8 cellular contexts compared by ENCODE assay signal in genomic region chr16:89972244-89973234, GRCh38. TPM values are rescaled to one million over a fixed set of nuclear protein-coding genes. Genes with fewer than 3 reads are reported as not detected.
DNase-seq lines count a peak whose midpoint lies in the region; TF ChIP-seq lines count a peak whose summit lies in the region.

No MANE protein-coding gene starts in this region.

- intact Hi-C loops in testis (cut with DNase I; ENCODE audit: low total_unique reads): no loop called here

- H3K79me1 ChIP-seq in H9 (ENCODE audit: insufficient read depth, low read depth, low read length, poor library complexity, severe bottlenecking): peaks cover 2% of the 10 kb centered on the region

- H3K23me2 ChIP-seq in H9 (ENCODE audit: insufficient read length, low read depth, low read length, poor library complexity, severe bottlenecking): peaks cover 13% of the 10 kb centered on the region

- no peak overlapping the region for H4K8ac ChIP-seq in H9 (replicated peaks; ENCODE audit: insufficient read length, low read depth, low read length)

- H3K9me3 Mint-ChIP-seq in H9 (peaks cover 16 to 22% of the 10 kb centered on the region in 2 experiments), glutamatergic neuron (ENCODE audit: unreplicated experiment) (peaks cover 8% of the 10 kb centered on the region)

- H2BK120ac ChIP-seq in H9 (ENCODE audit: low read depth, low read length, poor library complexity, severe bottlenecking): no peak overlapping the region

- H4K20me1 ChIP-seq in H9 (ENCODE audit: control insufficient read depth, insufficient read depth, insufficient read length) (no peaks in the 10 kb centered on the region), osteoblast (ENCODE audit: insufficient read depth, low read length) (peaks cover 4% of the 10 kb centered on the region)

- H3K27me3 ChIP-seq in H9 (ENCODE audit: insufficient read depth, low read length) (no peaks in the 10 kb centered on the region), MG63 (no peaks in the 10 kb centered on the region), osteoblast (ENCODE audit: insufficient read depth, low read length) (no peaks in the 10 kb centered on the region), testis (no peaks in the 10 kb centered on the region)

- no peak overlapping the region for H2BK20ac ChIP-seq in H9 (ENCODE audit: low read depth, low read length, poor library complexity, severe bottlenecking)

- H4K91ac ChIP-seq in H9 (ENCODE audit: insufficient read length, low read depth, low read length): no peak overlapping the region

- TF ChIP-seq POLR2A in testis (IDR thresholded peaks at IDR 0.05): peak; percentile 28

- H3K27me3 Mint-ChIP-seq in H9 (ENCODE audit: low read depth): peaks cover 20% of the 10 kb centered on the region
- H3K27me3 Mint-ChIP-seq in glutamatergic neuron (ENCODE audit: unreplicated experiment): no peaks in the 10 kb centered on the region

- H3K27ac Mint-ChIP-seq in H9: peak overlapping the region; percentile 98 to 99 (median 99)
- H3K27ac Mint-ChIP-seq in glutamatergic neuron (ENCODE audit: unreplicated experiment): peak overlapping the region; percentile 91

- H2AFZ ChIP-seq in H9 (ENCODE audit: low read length): no peak overlapping the region
- peak overlapping the region; percentile 96 for H2AFZ ChIP-seq in osteoblast (ENCODE audit: low read length)

- peak overlapping the region; percentile 21 for H3K27ac ChIP-seq in H9 (ENCODE audit: insufficient read length, low read depth, low read length)
- H3K27ac ChIP-seq in osteoblast (ENCODE audit: low read depth, low read length): peak overlapping the region; percentile 92
- H3K27ac ChIP-seq in testis: peak overlapping the region; percentile 95 to 97

- 0 out of 3 replicates have a peak, but pooled peaks have one; percentile 15 for TF ChIP-seq CTCF in H9 (conservative IDR thresholded peaks at IDR 0.05)
- no peak for TF ChIP-seq CTCF in glutamatergic neuron (IDR thresholded peaks at IDR 0.05; ENCODE audit: partially characterized antibody, unreplicated experiment)
- TF ChIP-seq CTCF in osteoblast (IDR thresholded peaks at IDR 0.05; ENCODE audit: extremely low read depth, low read depth, low read length): no peak
- no peak for TF ChIP-seq CTCF in testis (IDR thresholded peaks at IDR 0.05)

- H3K23ac ChIP-seq in H9 (ENCODE audit: insufficient read length, low read depth, low read length): no peak overlapping the region

- H3K18ac ChIP-seq in H9 (ENCODE audit: insufficient read length, low read depth, low read length): peak overlapping the region; percentile 100

- no peak overlapping the region; the same call in 1 of the 2 replicates for H3K4ac ChIP-seq in H9 (ENCODE audit: low read depth, low read length)

- H3K4me2 ChIP-seq in H9 (ENCODE audit: insufficient read depth, insufficient read length, low read length): peak overlapping the region; percentile 77
- H3K4me2 ChIP-seq in osteoblast (ENCODE audit: insufficient read depth, low read length): peak overlapping the region; percentile 98

- H3K4me1 ChIP-seq in H9 (ENCODE audit: insufficient read depth, low read length) (no peaks in the 10 kb centered on the region), osteoblast (ENCODE audit: insufficient read depth, low read length) (peaks cover 21% of the 10 kb centered on the region), testis (peaks cover 21% of the 10 kb centered on the region)

- H3T11ph ChIP-seq in H9 (ENCODE audit: low read length): no peak overlapping the region

- H3K4me1 Mint-ChIP-seq in H9 (peaks cover 12 to 16% of the 10 kb centered on the region in 2 experiments), glutamatergic neuron (ENCODE audit: low read depth, unreplicated experiment) (peaks cover 10% of the 10 kb centered on the region)

- peak overlapping the region; percentile 69; the same call in 1 of the 2 replicates for H2BK15ac ChIP-seq in H9 (ENCODE audit: low read depth, low read length)

- peaks cover 67% of the 10 kb centered on the region for H3K36me3 ChIP-seq in MG63
- peaks cover 2% of the 10 kb centered on the region for H3K36me3 ChIP-seq in osteoblast (ENCODE audit: insufficient read depth, low read length)
- H3K36me3 ChIP-seq in testis (ENCODE audit: low read depth, missing control alignments): no peaks in the 10 kb centered on the region

- H3K79me2 ChIP-seq in H9 (ENCODE audit: insufficient read depth, low read length): peaks cover 4% of the 10 kb centered on the region; the same call in 1 of the 2 replicates
- peaks cover 71% of the 10 kb centered on the region for H3K79me2 ChIP-seq in osteoblast (ENCODE audit: insufficient read depth, low read length)

- peak overlapping the region; percentile 98 for H2BK5ac ChIP-seq in H9 (ENCODE audit: insufficient read length, low read length)

- peaks cover 21 to 39% (median 35%) of the 10 kb centered on the region in 3 experiments for H3K36me3 Mint-ChIP-seq in H9 (ENCODE audit: insufficient read depth in 1 of 3, low read depth in 3 of 3)
- peaks cover 16% of the 10 kb centered on the region for H3K36me3 Mint-ChIP-seq in glutamatergic neuron (ENCODE audit: unreplicated experiment)

- H3K14ac ChIP-seq in H9 (ENCODE audit: insufficient read depth, low read length): peak overlapping the region; percentile 100

- peak overlapping the region; percentile 97 to 99 for H3K4me3 Mint-ChIP-seq in H9
- peak overlapping the region; percentile 97 for H3K4me3 Mint-ChIP-seq in glutamatergic neuron (ENCODE audit: unreplicated experiment)

- H4K5ac ChIP-seq in H9 (ENCODE audit: insufficient read length, low read depth, low read length): peak overlapping the region; percentile 50

- H3K56ac ChIP-seq in H9 (ENCODE audit: insufficient read length, low read depth, low read length): peak overlapping the region; percentile 37

- peak overlapping the region; percentile 98 for H3K9ac ChIP-seq in H9 (ENCODE audit: extremely low read depth, insufficient read length, low read length)

- H2BK12ac ChIP-seq in H9 (ENCODE audit: insufficient read length, low read depth, low read length): peak overlapping the region; percentile 91

- H3K9me3 ChIP-seq in H9 (ENCODE audit: control insufficient read depth, low read depth, low read length) (no peaks in the 10 kb centered on the region), MG63 (peaks cover 13% of the 10 kb centered on the region), osteoblast (ENCODE audit: low read depth, low read length) (no peaks in the 10 kb centered on the region), testis (no peaks in the 10 kb centered on the region)

- no CpG with 5 or more reads among the region's 104 CpGs for WGBS in H9 (ENCODE audit: extremely low coverage, insufficient read length, low lambda C conversion rate)
- 1% methylated on average over 54 to 82 of the region's 104 CpGs for WGBS in testis, 2 donors

- no peak overlapping the region for H2AK5ac ChIP-seq in H9 (ENCODE audit: insufficient read length, low read length)

- H3K4me3 ChIP-seq in MG63 (peak overlapping the region; percentile 97), osteoblast (ENCODE audit: insufficient read depth, low read length) (peak overlapping the region; percentile 99), testis (peak overlapping the region; percentile 82 to 97)

- DNase-seq in GF-D8 (lab: John Stamatoyannopoulos, UW) (peak; percentile 70), H9 (peak; percentile 90), MG63 (peak; percentile 99), SK-N-DZ (ENCODE audit: low spot score) (peak; percentile 95), glutamatergic neuron (peak; percentile 93), osteoblast (ENCODE audit: insufficient read length, low spot score, missing footprints) (peak; percentile 100), testis (peak; percentile 90)
- DNase-seq in activated naive CD4-positive, alpha-beta T cell treated with anti-CD3 and anti-CD28 coated beads, Interleukin-2, amount 50 U/mL, for 16 hours: peak; percentile 90

RNA-seq across cellular contexts. Expression of gene DEF8, which starts 24.0 kb away (rescaled TPM):
- 53.3 and 55.8 TPM in 2 replicates for total RNA-seq in H9 (2021)
- 357 and 571 TPM in 2 replicates for total RNA-seq in MG63 (2014; rRNA removed; shearing (Covaris generic); ENCODE audit: low replicate concordance)
- 115 and 143 TPM in 2 replicates for polyA plus RNA-seq in SK-N-DZ (2014; cell fraction: cytosol; rRNA removed)
- polyA plus RNA-seq in SK-N-DZ (2014; cell fraction: nucleus; rRNA removed): 288 and 329 TPM in 2 replicates
- 96.0 TPM for total RNA-seq in glutamatergic neuron (ENCODE audit: unreplicated experiment)
- 48.6 and 48.9 TPM in 2 replicates for total RNA-seq in osteoblast
- total RNA-seq in testis: 10 to 100 TPM; 38.1 to 46.4 TPM
- 26.8 TPM for polyA plus RNA-seq in testis (ENCODE audit: insufficient read depth, low read depth, low replicate concordance)

RNA-seq across cellular contexts. Expression of gene DBNDD1, which starts 46.7 kb away (rescaled TPM):
- 86.8 and 87.3 TPM in 2 replicates for total RNA-seq in H9 (2021)
- total RNA-seq in MG63 (2014; rRNA removed; shearing (Covaris generic); ENCODE audit: low replicate concordance): 28.0 and 37.3 TPM in 2 replicates
- polyA plus RNA-seq in SK-N-DZ (2014; cell fraction: cytosol; rRNA removed): 90.8 and 91.6 TPM in 2 replicates
- 51.7 and 56.1 TPM in 2 replicates for polyA plus RNA-seq in SK-N-DZ (2014; cell fraction: nucleus; rRNA removed)
- 77.8 TPM for total RNA-seq in glutamatergic neuron (ENCODE audit: unreplicated experiment)
- total RNA-seq in osteoblast: 0.29 and 1.1 TPM in 2 replicates
- total RNA-seq in testis: 1 to 10 TPM; 4.7 to 5.1 TPM
- 2.3 TPM for polyA plus RNA-seq in testis (ENCODE audit: insufficient read depth, low read depth, low replicate concordance)

RNA-seq across cellular contexts. Expression of gene TUBB3, which starts 49.4 kb away (rescaled TPM):
- total RNA-seq in H9 (2021) (164 and 176 TPM in 2 replicates), glutamatergic neuron (ENCODE audit: unreplicated experiment) (3,960 TPM), osteoblast (166 and 239 TPM in 2 replicates), testis (10 to 100 TPM; 38.8 to 61.7 TPM)
- total RNA-seq in MG63 (2014; rRNA removed; shearing (Covaris generic); ENCODE audit: low replicate concordance): 803 and 1,289 TPM in 2 replicates
- 1,422 and 1,715 TPM in 2 replicates for polyA plus RNA-seq in SK-N-DZ (2014; cell fraction: cytosol; rRNA removed)
- polyA plus RNA-seq in SK-N-DZ (2014; cell fraction: nucleus; rRNA removed): 950 and 1,080 TPM in 2 replicates
- 56.5 TPM for polyA plus RNA-seq in testis (ENCODE audit: insufficient read depth, low read depth, low replicate concordance)

RNA-seq across cellular contexts. Expression of gene MC1R, which starts 53.9 kb away (rescaled TPM):
- 4.7 TPM in 2 replicates for total RNA-seq in H9 (2021)
- total RNA-seq in MG63 (2014; rRNA removed; shearing (Covaris generic); ENCODE audit: low replicate concordance): 12.1 and 21.1 TPM in 2 replicates
- polyA plus RNA-seq in SK-N-DZ (2014; cell fraction: cytosol; rRNA removed): 8.5 and 8.9 TPM in 2 replicates
- 45.8 and 54.5 TPM in 2 replicates for polyA plus RNA-seq in SK-N-DZ (2014; cell fraction: nucleus; rRNA removed)
- 12.8 TPM for total RNA-seq in glutamatergic neuron (ENCODE audit: unreplicated experiment)
- 4.7 and 5.1 TPM in 2 replicates for total RNA-seq in osteoblast
- 10 to 100 TPM; 40.0 to 53.7 TPM for total RNA-seq in testis
- 30.1 TPM for polyA plus RNA-seq in testis (ENCODE audit: insufficient read depth, low read depth, low replicate concordance)

Comparison
In these comparisons a context has a peak if more than half of its experiments do, and no peak if none do; other contexts are left out.
1. Peak in every context shown above with its lines: DNase-seq, H3K4me3 ChIP-seq and H3K27ac ChIP-seq.
2. H3K27ac ChIP-seq: peak in every context shown above with its lines; median percentile 96 in testis; 92 in osteoblast; 21 in H9.